8 cellular contexts compared by ENCODE assay signal in the genomic region with DNA sequence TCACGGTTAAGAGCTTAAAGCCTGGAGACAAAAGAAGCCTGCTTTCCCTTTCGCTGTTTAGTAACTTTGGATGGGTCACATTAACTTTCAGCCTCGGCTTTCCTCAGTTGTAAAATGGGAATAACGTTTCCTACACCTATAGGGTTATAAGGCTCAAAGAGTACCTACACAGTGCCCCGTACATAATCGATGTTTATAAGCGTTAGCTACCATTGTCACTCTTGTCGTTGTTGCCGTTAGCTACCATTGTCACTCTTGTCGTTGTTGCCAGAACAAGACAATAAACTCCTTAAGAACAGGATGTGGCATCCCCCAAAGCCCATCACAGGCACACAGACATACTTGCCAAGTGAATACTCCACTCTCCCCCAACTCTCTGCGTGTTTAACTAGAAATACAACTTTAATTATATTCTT. TPM values are rescaled to one million over a fixed set of nuclear protein-coding genes. Genes with fewer than 3 reads are reported as not detected.
DNase-seq lines count a peak whose midpoint lies in the region; ATAC-seq and TF ChIP-seq lines count a peak whose summit lies in the region.

No MANE protein-coding gene starts in this region.

- WGBS in aorta, 2 donors: 63 to 65% methylated on average over 11 of the region's 11 CpGs

- no peak for TF ChIP-seq CTCF in glutamatergic neuron (IDR thresholded peaks at IDR 0.05; ENCODE audit: partially characterized antibody, unreplicated experiment)

- H3K4me3 ChIP-seq in aorta (ENCODE audit: low read length in 2 of 2): no peak overlapping the region

- peak; percentile 10 for DNase-seq in stimulated activated CD8-positive, alpha-beta memory T cell treated with anti-CD3 and anti-CD28 coated beads, Interleukin-12 subunit alpha, Interleukin-12 subunit beta, amount 100 ng/mL, for 1 hour (ENCODE audit: low read depth)
- DNase-seq in stimulated activated CD8-positive, alpha-beta memory T cell treated with anti-CD3 and anti-CD28 coated beads, Interleukin-4, amount 100 ng/mL, for 48 hours: no peak
- DNase-seq in SW480 (ENCODE audit: low spot score) (peak; percentile 34), glutamatergic neuron (no peak), islet precursor cell (no peak), aorta (no peak)
- DNase-seq in stimulated activated CD8-positive, alpha-beta memory T cell treated with anti-CD3 and anti-CD28 coated beads, Interleukin-7, amount 100 ng/mL, for 4 hours (ENCODE audit: low read depth in 2 of 2): peak; percentile 7 to 24

- peak overlapping the region; percentile 78 for H3K4me3 Mint-ChIP-seq in glutamatergic neuron (ENCODE audit: unreplicated experiment)

- no peaks in the 10 kb centered on the region for H3K27me3 Mint-ChIP-seq in glutamatergic neuron (ENCODE audit: unreplicated experiment)

- no peak overlapping the region for H3K27ac ChIP-seq in aorta (ENCODE audit: low read depth in 1 of 2, low read length in 2 of 2)

- no peak overlapping the region for H3K27ac Mint-ChIP-seq in glutamatergic neuron (ENCODE audit: unreplicated experiment)

- no peaks in the 10 kb centered on the region for H3K4me1 Mint-ChIP-seq in glutamatergic neuron (ENCODE audit: low read depth, unreplicated experiment)

- no peaks in the 10 kb centered on the region for H3K4me1 ChIP-seq in aorta (ENCODE audit: control insufficient read depth in 1 of 2, insufficient read depth in 2 of 2, low read length in 2 of 2)

- no peaks in the 10 kb centered on the region for H3K36me3 ChIP-seq in aorta (ENCODE audit: control insufficient read depth in 1 of 2, insufficient read depth in 2 of 2, low read length in 1 of 2)

- H3K36me3 Mint-ChIP-seq in glutamatergic neuron (ENCODE audit: unreplicated experiment): no peaks in the 10 kb centered on the region

- intact Hi-C loops in aorta (cut with DNase I): no loop called here

- peaks cover 9% of the 10 kb centered on the region for H3K9me3 Mint-ChIP-seq in glutamatergic neuron (ENCODE audit: unreplicated experiment)

- ATAC-seq in GM18498 (IDR thresholded peaks at IDR 0.05; ENCODE audit: unreplicated experiment) (no peak), aorta (ENCODE audit: low FRiP score) (no peak)

- H3K27me3 ChIP-seq in aorta (ENCODE audit: control insufficient read depth in 1 of 2, insufficient read depth in 2 of 2, low read length in 1 of 2): no peaks in the 10 kb centered on the region

- no peaks in the 10 kb centered on the region for H3K9me3 ChIP-seq in aorta (ENCODE audit: control insufficient read depth, low read length)

RNA-seq across cellular contexts. Expression of a gene that starts 0.9 kb away (rescaled TPM):
- total RNA-seq in glutamatergic neuron (ENCODE audit: unreplicated experiment) (31.0 TPM), aorta (10 to 100 TPM; 20.4 to 21.5 TPM)
- polyA plus RNA-seq in aorta: 10 to 100 TPM; 10.1 to 13.3 TPM

Comparison
In these comparisons a context has a peak if more than half of its experiments do, and no peak if none do; other contexts are left out.
1. DNase-seq: peak in stimulated activated CD8-positive, alpha-beta memory T cell treated with anti-CD3 and anti-CD28 coated beads, Interleukin-12 subunit alpha, Interleukin-12 subunit beta, amount 100 ng/mL, for 1 hour (single experiment), SW480 (single experiment) and stimulated activated CD8-positive, alpha-beta memory T cell treated with anti-CD3 and anti-CD28 coated beads, Interleukin-7, amount 100 ng/mL, for 4 hours (2 of 2); none in stimulated activated CD8-positive, alpha-beta memory T cell treated with anti-CD3 and anti-CD28 coated beads, Interleukin-4, amount 100 ng/mL, for 48 hours (single experiment), glutamatergic neuron (single experiment), islet precursor cell (single experiment) and aorta (0 of 2).